In the genomic region with DNA sequence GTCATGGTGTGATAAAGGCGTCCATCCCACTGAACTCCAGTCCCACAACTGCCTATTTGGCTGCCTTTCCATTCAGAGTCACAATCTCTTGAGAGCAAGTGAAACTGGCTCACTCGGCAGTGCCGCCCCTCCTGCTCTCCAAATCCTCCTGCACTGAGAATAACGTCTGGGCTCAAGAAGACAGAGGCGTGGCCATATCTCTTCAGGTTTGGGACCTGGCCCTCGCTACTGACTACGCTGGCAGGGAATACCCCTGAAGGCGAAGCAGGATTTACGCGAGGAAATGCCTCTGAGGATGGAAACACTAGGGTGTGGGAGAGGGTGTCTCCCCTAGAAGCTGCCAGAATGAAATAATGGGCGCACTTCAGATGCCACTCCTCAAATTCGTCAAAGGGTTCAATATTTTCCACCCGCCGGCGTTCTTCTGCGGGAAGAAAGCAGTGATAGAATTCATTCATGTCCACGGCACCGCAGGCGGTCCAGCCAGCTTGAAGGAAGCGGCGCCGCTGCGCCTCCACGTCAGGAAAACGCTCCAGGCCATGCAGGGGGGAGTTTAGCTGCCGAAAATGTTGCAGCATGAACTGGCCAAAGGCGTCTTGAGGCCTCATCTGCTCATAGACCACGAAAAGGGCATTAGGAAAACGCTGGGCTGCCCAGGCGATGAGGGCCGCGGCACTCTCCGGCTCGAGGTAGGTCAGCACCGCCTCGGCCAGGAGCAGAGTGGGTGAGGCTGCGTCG, we compare ENCODE assay signal across 8 cellular contexts. TPM values are rescaled to one million over a fixed set of nuclear protein-coding genes. Genes with fewer than 3 reads are reported as not detected.
DNase-seq lines count a peak whose midpoint lies in the region; ATAC-seq and TF ChIP-seq lines count a peak whose summit lies in the region.

No MANE protein-coding gene starts in this region.

- H3K27ac ChIP-seq in body of pancreas = peak overlapping the region; percentile 80 to 98 (median 91)

- DNase-seq in D341Med (ENCODE audit: low spot score) = peak; percentile 34
- peak; percentile 26 for DNase-seq in MG63
- peak in 2 of 4 donors; percentile 11 to 30 for DNase-seq in body of pancreas
- DNase-seq in iris pigment epithelial cell (ENCODE audit: low read depth) = peak; percentile 10
- peak; percentile 4 for DNase-seq in stimulated activated CD8-positive, alpha-beta memory T cell treated with anti-CD3 and anti-CD28 coated beads, Interleukin-12 subunit alpha, Interleukin-12 subunit beta, amount 100 ng/mL, for 1 hour (ENCODE audit: low read depth)
- no peak for DNase-seq in GM13976 (ENCODE audit: low spot score)
- DNase-seq in GM19240 (ENCODE audit: insufficient read length, low spot score) = no peak
- no peak for DNase-seq in RKO (ENCODE audit: low spot score)

- no peak for ATAC-seq in body of pancreas

- TF ChIP-seq CTCF in body of pancreas (IDR thresholded peaks at IDR 0.05) = no peak
- TF ChIP-seq CTCF in GM13976 (IDR thresholded peaks at IDR 0.05; ENCODE audit: borderline replicate concordance, control extremely low read depth, extremely low read depth, insufficient read depth, missing control alignments) = no peak

- H3K4me3 ChIP-seq in MG63 = peak overlapping the region; percentile 83
- peak overlapping the region; percentile 46 to 82 for H3K4me3 ChIP-seq in body of pancreas

- 22% methylated on average over 23 to 38 of the region's 38 CpGs for WGBS in body of pancreas, 2 donors

- peaks cover 18% of the 10 kb centered on the region for H3K4me1 ChIP-seq in body of pancreas

- H3K9me3 ChIP-seq in MG63 (no peaks in the 10 kb centered on the region), body of pancreas (no peaks in the 10 kb centered on the region)

- intact Hi-C loops in body of pancreas (cut with DNase I) = no loop called here

- in situ Hi-C loops in GM13976 (cut with MboI; ENCODE audit: low sequenced_read_pairs, unreplicated experiment) = no loop called here

- H3K36me3 ChIP-seq in MG63 (peaks cover 13% of the 10 kb centered on the region), body of pancreas (replicated peaks in 1 of 2; ENCODE audit: insufficient read depth in 1 of 2, low read depth in 2 of 2) (no peaks in the 10 kb centered on the region)

- no peak for TF ChIP-seq POLR2A in body of pancreas (IDR thresholded peaks at IDR 0.05)

- no peaks in the 10 kb centered on the region for H3K27me3 ChIP-seq in MG63
- no peaks in the 10 kb centered on the region for H3K27me3 ChIP-seq in body of pancreas

RNA-seq across cellular contexts. Expression of a gene that starts 1.0 kb away (rescaled TPM):
- 13.1 and 16.5 TPM in 2 replicates for total RNA-seq in MG63 (2014; rRNA removed; shearing (Covaris generic); ENCODE audit: low replicate concordance)
- 1 to 10 TPM; 1.3 to 3.4 TPM for total RNA-seq in body of pancreas

RNA-seq across cellular contexts. Expression of a gene that starts 27.3 kb away (rescaled TPM):
- not detected in 2 replicates for total RNA-seq in MG63 (2014; rRNA removed; shearing (Covaris generic); ENCODE audit: low replicate concordance)
- not detected for total RNA-seq in body of pancreas

RNA-seq across cellular contexts. Expression of a gene that starts 41.5 kb away (rescaled TPM):
- total RNA-seq in MG63 (2014; rRNA removed; shearing (Covaris generic); ENCODE audit: low replicate concordance) = 8.4 and 15.6 TPM in 2 replicates
- total RNA-seq in body of pancreas = 10 to 100 TPM; 11.2 to 13.2 TPM

RNA-seq across cellular contexts. Expression of a gene that starts 41.5 kb away (rescaled TPM):
- 5.4 and 18.2 TPM in 2 replicates for total RNA-seq in MG63 (2014; rRNA removed; shearing (Covaris generic); ENCODE audit: low replicate concordance)
- total RNA-seq in body of pancreas = 10 to 100 TPM; 12.2 to 22.1 TPM

Comparison
In these comparisons a context has a peak if more than half of its experiments do, and no peak if none do; other contexts are left out.
1. DNase-seq: peak in D341Med (single experiment), MG63 (single experiment), iris pigment epithelial cell (single experiment) and stimulated activated CD8-positive, alpha-beta memory T cell treated with anti-CD3 and anti-CD28 coated beads, Interleukin-12 subunit alpha, Interleukin-12 subunit beta, amount 100 ng/mL, for 1 hour (single experiment); none in GM13976 (single experiment), GM19240 (single experiment) and RKO (single experiment).